In the genomic region with DNA sequence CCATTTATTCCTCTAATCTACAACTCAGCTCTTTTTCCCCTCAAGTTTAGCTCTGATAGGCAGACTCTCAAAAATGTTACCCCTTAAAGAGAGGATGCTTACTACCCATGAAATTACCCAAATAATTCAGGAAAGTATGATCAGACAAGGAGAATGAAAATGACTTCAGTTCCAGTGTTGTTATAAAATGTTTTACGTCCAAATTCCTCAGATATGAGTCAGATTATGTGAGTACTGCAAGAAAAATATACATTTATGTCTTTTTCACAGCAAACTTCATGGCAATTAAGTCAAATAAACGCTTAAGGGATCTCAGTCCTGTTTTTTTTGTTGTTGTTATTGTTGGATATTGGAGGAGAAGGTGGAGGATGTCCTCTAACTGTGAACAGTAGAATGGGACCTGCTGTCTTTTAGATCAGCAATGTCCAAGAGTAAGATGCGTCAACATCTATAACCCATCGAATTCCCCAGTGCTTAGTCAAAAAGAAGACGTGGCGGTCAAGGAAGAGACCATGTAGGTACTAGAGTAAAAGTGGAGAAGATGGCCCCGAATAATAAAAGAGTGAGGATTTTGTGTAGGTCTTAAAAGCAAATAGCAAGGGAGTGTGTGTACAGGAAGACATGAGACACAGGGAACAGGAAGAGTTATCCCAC, we compare ENCODE assay signal across 18 cellular contexts.
DNase-seq lines count a peak whose midpoint lies in the region; ATAC-seq and TF ChIP-seq lines count a peak whose summit lies in the region.
"Had no signal": no experiment of that assay in that cellular context is flagged by ENCODE, and none has a peak within 500 bp of the region (broad histone marks: within the 10 kb centered on the region; RNA-seq: fewer than 3 reads in every experiment).

No MANE protein-coding gene starts in this region.

- H3K36me3 ChIP-seq in adipocyte (ENCODE audit: control insufficient read depth, insufficient read depth, low read length, severe bottlenecking) = no peaks in the 10 kb centered on the region
- no peaks in the 10 kb centered on the region for H3K36me3 ChIP-seq in skeletal muscle satellite cell (ENCODE audit: insufficient read depth, low read length)
- H3K36me3 ChIP-seq: esophagus muscularis mucosa, tibial artery had no signal

- H3K27me3 ChIP-seq in adipocyte (replicated peaks; ENCODE audit: control insufficient read depth, insufficient read depth, low read length) (no peaks in the 10 kb centered on the region), skeletal muscle satellite cell (ENCODE audit: control insufficient read depth, insufficient read depth, low read length) (no peaks in the 10 kb centered on the region)
- H3K27me3 ChIP-seq: esophagus muscularis mucosa, tibial artery had no signal

- H3K4me1 ChIP-seq in adipocyte (ENCODE audit: control insufficient read depth, insufficient read depth, low read length) (peaks cover 34% of the 10 kb centered on the region), skeletal muscle satellite cell (ENCODE audit: control insufficient read depth, insufficient read depth, low read length) (peaks cover 54% of the 10 kb centered on the region)
- H3K4me1 ChIP-seq: esophagus muscularis mucosa had no signal

- H3K9me3 ChIP-seq in adipocyte (ENCODE audit: control insufficient read depth, low read length) (no peaks in the 10 kb centered on the region), skeletal muscle satellite cell (replicated peaks; ENCODE audit: low read length) (no peaks in the 10 kb centered on the region)
- H3K9me3 ChIP-seq: esophagus muscularis mucosa, mucosa of descending colon, tibial artery had no signal

- H3K9ac ChIP-seq in adipocyte (ENCODE audit: low read length) (no peak overlapping the region), skeletal muscle satellite cell (ENCODE audit: low read depth, low read length) (peak overlapping the region; percentile 47)

- ATAC-seq in HG03159 (IDR thresholded peaks at IDR 0.05; ENCODE audit: unreplicated experiment) = no peak
- no peak for ATAC-seq in GM19023 (IDR thresholded peaks at IDR 0.05; ENCODE audit: unreplicated experiment)
- ATAC-seq: mucosa of descending colon had no signal

- peak; percentile 79 for DNase-seq in HCEC 1CT
- DNase-seq in adipocyte (ENCODE audit: low read depth) = peak; percentile 71
- peak; percentile 70 for DNase-seq in fibroblast of mammary gland (ENCODE audit: low read depth)
- no peak for DNase-seq in NCI-H2029 (lab: John Stamatoyannopoulos, UW)
- DNase-seq: activated CD4-positive, alpha-beta T cell treated with anti-CD3 and anti-CD28 coated beads, Interleukin-2, amount 50 U/mL, for 1 hour; activated naive CD4-positive, alpha-beta T cell treated with Interleukin-2 at 50 U/mL for 16 hours; CD4-positive, CD25-positive, alpha-beta regulatory T cell; KBM-7; mucosa of descending colon; NCI-H1092 treated with DMSO at 0.1 percent for 48 hours; NCI-H2107; NCI-H526; stimulated activated naive CD4-positive, alpha-beta T cell; tibial artery had no signal

- TF ChIP-seq CTCF in fibroblast of mammary gland (conservative IDR thresholded peaks at IDR 0.05; ENCODE audit: control insufficient read depth, insufficient read depth, low read depth, low read length) = no peak

- H3K4me3 ChIP-seq in adipocyte (ENCODE audit: low read length) (no peak overlapping the region), fibroblast of mammary gland (ENCODE audit: control insufficient read depth, low read depth, low read length) (no peak overlapping the region), skeletal muscle satellite cell (ENCODE audit: low read length) (no peak overlapping the region)
- H3K4me3 ChIP-seq: esophagus muscularis mucosa, mucosa of descending colon, tibial artery had no signal

- H3K4me2 ChIP-seq in skeletal muscle satellite cell (ENCODE audit: low read length) = peak overlapping the region; percentile 13
